Comparison of ENCODE assay signal across 2 cellular contexts in genomic region chr15:50186752-50187151, GRCh38.
TF ChIP-seq lines count a peak whose summit lies in the region.

No MANE protein-coding gene starts in this region.

TF ChIP-seq in HCT116, 20 proteins besides CTCF, POLR2A, EP300 and RAD21 (continued from another document):
- TF ChIP-seq SIN3A (IDR thresholded peaks at IDR 0.05; ENCODE audit: low read depth) (no peak), CBX3 (IDR thresholded peaks at IDR 0.05; ENCODE audit: low read depth) (no peak), ZNF274 (IDR thresholded peaks at IDR 0.05; ENCODE audit: low read depth, low read length) (no peak), JUND (IDR thresholded peaks at IDR 0.05) (no peak), ATF3 (IDR thresholded peaks at IDR 0.05) (no peak), EGR1 (IDR thresholded peaks at IDR 0.05; ENCODE audit: low read depth) (no peak), SP1 (IDR thresholded peaks at IDR 0.05; ENCODE audit: low read depth) (no peak), FOSL1 (IDR thresholded peaks at IDR 0.05; ENCODE audit: low read depth) (no peak)

TF ChIP-seq in HepG2, 621 proteins besides CTCF, POLR2A, EP300 and RAD21:
- TF ChIP-seq TFAP4 (IDR thresholded peaks at IDR 0.05; ENCODE audit: borderline replicate concordance, low read depth) = no peak
TF ChIP-seq in HepG2: peak in this region for 0.
